26 cellular contexts compared by ENCODE assay signal in the genomic region with DNA sequence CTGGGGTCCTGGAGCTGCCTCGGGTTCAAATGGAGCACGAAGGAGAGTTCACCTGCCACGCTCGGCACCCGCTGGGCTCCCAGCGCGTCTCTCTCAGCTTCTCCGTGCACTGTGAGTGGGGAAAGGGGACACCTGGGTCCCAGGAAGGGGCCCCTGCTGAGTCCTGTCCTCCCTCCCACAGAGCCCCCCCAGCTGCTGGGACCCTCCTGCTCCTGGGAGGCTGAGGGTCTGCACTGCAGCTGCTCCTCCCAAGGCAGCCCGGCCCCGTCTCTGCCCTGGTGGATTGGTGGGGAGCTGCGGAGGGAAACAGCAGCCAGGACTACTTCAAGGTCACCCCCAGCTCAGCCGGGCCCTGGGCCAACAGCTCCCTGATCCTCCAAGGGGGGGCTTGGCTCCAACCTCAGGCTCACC. TPM values are rescaled to one million over a fixed set of nuclear protein-coding genes. Genes with fewer than 3 reads are reported as not detected.
A peak's percentile ranks its signal among the peaks of the same experiment; 100 is the strongest.
DNase-seq lines count a peak whose midpoint lies in the region; ATAC-seq, FAIRE-seq and TF ChIP-seq lines count a peak whose summit lies in the region.
"Had no signal": no experiment of that assay in that cellular context is flagged by ENCODE, and none has a peak within 500 bp of the region (broad histone marks: within the 10 kb centered on the region; RNA-seq: fewer than 3 reads in every experiment).

No MANE protein-coding gene starts in this region.

- H3K4me3 ChIP-seq in body of pancreas (no peak overlapping the region), pancreas (peak overlapping the region in 1 of 4 donors; percentile 3)
- H3K4me3 ChIP-seq: PC-9, SK-N-MC had no signal

- intact Hi-C loops in Right ventricle myocardium inferior (cut with DNase I) (no loop called here), cardiac septum (cut with DNase I) (no loop called here), body of pancreas (cut with DNase I) (no loop called here), pancreas (cut with DNase I) (no loop called here)

- H3K36me3 ChIP-seq in body of pancreas (replicated peaks in 1 of 2; ENCODE audit: insufficient read depth in 1 of 2, low read depth in 2 of 2) (no peaks in the 10 kb centered on the region), pancreas (peaks cover 0 to 4% (median 0%) of the 10 kb centered on the region in 3 donors)

- no peak for FAIRE-seq in pancreas (lab: Jason Lieb, UNC)
- FAIRE-seq: GM12891 had no signal

- no peaks in the 10 kb centered on the region for H3K9me3 ChIP-seq in body of pancreas
- no peaks in the 10 kb centered on the region for H3K9me3 ChIP-seq in pancreas

- WGBS in body of pancreas, 2 donors = 24% methylated on average over 12 of the region's 12 CpGs; no CpG with 5 or more reads in 1 of the 2 donors
- WGBS in pancreas, 2 donors = 8 to 21% methylated on average over 12 of the region's 12 CpGs

- DNase-seq in Right ventricle myocardium inferior (ENCODE audit: missing footprints) (peak; percentile 52), cardiac septum (ENCODE audit: low spot score) (no peak), body of pancreas (peak; percentile 70 to 83 (median 75)), pancreas (peak; percentile 58 to 89 (median 72))
- DNase-seq: Calu3; DMS79 treated with DMSO at 0.1 percent for 48 hours; GF-D8; H9; IMR-90; MM.1S; NCI-H2029; NCI-H446; NCI-H524 treated with DMSO at 0.1 percent for 48 hours; NCI-H82; NK-92 treated with Interleukin-12 subunit alpha and Interleukin-12 subunit beta, amount 100 ng/mL, for 24 hours; PC-9; SIG-M5 had no signal

- H3K4me1 ChIP-seq in body of pancreas = peaks cover 11% of the 10 kb centered on the region
- H3K4me1 ChIP-seq in pancreas = peaks cover 0 to 8% (median 0%) of the 10 kb centered on the region in 3 donors

- no peak for TF ChIP-seq POLR2A in body of pancreas (IDR thresholded peaks at IDR 0.05)

- H3K27ac ChIP-seq in body of pancreas (peak overlapping the region in 1 of 4 donors; percentile 21), pancreas (no peak overlapping the region)
- H3K27ac ChIP-seq: KMS-11, PC-9, RWPE1, SK-N-MC had no signal

- H3K27me3 ChIP-seq in body of pancreas (no peaks in the 10 kb centered on the region), pancreas (no peaks in the 10 kb centered on the region)

- ATAC-seq in Right ventricle myocardium inferior (no peak), body of pancreas (peak; percentile 78), pancreas (peak; percentile 63 to 89 (median 76)), HG02973 (IDR thresholded peaks at IDR 0.05; ENCODE audit: unreplicated experiment) (no peak), GM18907 (IDR thresholded peaks at IDR 0.05; ENCODE audit: unreplicated experiment) (no peak), HG03460 (IDR thresholded peaks at IDR 0.05; ENCODE audit: unreplicated experiment) (no peak)

- peak in 3 of 7 experiments; percentile 9 to 19 (median 14) for TF ChIP-seq CTCF in body of pancreas (IDR thresholded peaks at IDR 0.05)
- no peak for TF ChIP-seq CTCF in pancreas (IDR thresholded peaks at IDR 0.05)

RNA-seq across cellular contexts. Expression of a gene that starts 11.0 kb away (rescaled TPM):
- 0.60 TPM for total RNA-seq in Right ventricle myocardium inferior
- total RNA-seq in cardiac septum = 0.27 TPM
- 10 to 100 TPM in 1 of 2 donors, 1 to 10 TPM in 1; 1.3 to 12.5 TPM for total RNA-seq in body of pancreas
- 10 to 100 TPM in 1 of 6 donors, 1 to 10 TPM in 3, under 1 TPM in 2; 0.14 to 26.5 (median 1.6) TPM for total RNA-seq in pancreas
- 1 to 10 TPM in 1 of 2 donors, under 1 TPM in 1; 0.35 to 5.1 TPM for polyA plus RNA-seq in pancreas
- total RNA-seq: A172, Calu3, H9, IMR-90, PC-9 had no signal
- polyA plus RNA-seq: BJ, IMR-90 had no signal

RNA-seq across cellular contexts. Expression of a gene that starts 42.7 kb away (rescaled TPM):
- total RNA-seq in Right ventricle myocardium inferior (30.4 TPM), cardiac septum (26.8 TPM), body of pancreas (10 to 100 TPM; 17.9 to 21.8 TPM), pancreas (10 to 100 TPM; 11.4 to 26.4 (median 15.0) TPM)
- polyA plus RNA-seq in pancreas = 10 to 100 TPM; 19.6 to 20.7 TPM

RNA-seq across cellular contexts. Expression of a gene that starts 43.0 kb away (rescaled TPM):
- 10.4 TPM for total RNA-seq in Right ventricle myocardium inferior
- total RNA-seq in cardiac septum = 10.6 TPM
- 10 to 100 TPM in 1 of 2 donors, 1 to 10 TPM in 1; 4.7 to 12.2 TPM for total RNA-seq in body of pancreas
- 10 to 100 TPM in 3 of 6 donors, 1 to 10 TPM in 3; 8.2 to 16.6 (median 11.2) TPM for total RNA-seq in pancreas
- 10 to 100 TPM; 16.0 to 25.7 TPM for polyA plus RNA-seq in pancreas

RNA-seq across cellular contexts. Expression of a gene that starts 53.2 kb away (rescaled TPM):
- total RNA-seq in Right ventricle myocardium inferior (22.9 TPM), cardiac septum (22.1 TPM), body of pancreas (10 to 100 TPM; 32.7 to 33.3 TPM), pancreas (10 to 100 TPM; 14.4 to 32.4 (median 18.2) TPM)
- 10 to 100 TPM; 16.8 to 17.4 TPM for polyA plus RNA-seq in pancreas

RNA-seq across cellular contexts. Expression of a gene that starts 53.8 kb away (rescaled TPM):
- total RNA-seq in Right ventricle myocardium inferior (3.2 TPM), cardiac septum (3.5 TPM), body of pancreas (1 to 10 TPM; 4.9 to 5.4 TPM), pancreas (1 to 10 TPM; 3.7 to 6.3 (median 4.2) TPM)
- 1 to 10 TPM; 1.9 to 2.8 TPM for polyA plus RNA-seq in pancreas

Comparison
In these comparisons a context has a peak if more than half of its experiments do, and no peak if none do; other contexts are left out.
1. ATAC-seq: peak in body of pancreas (single experiment) and pancreas (4 of 4); none in Right ventricle myocardium inferior (single experiment), HG02973 (single experiment), GM18907 (single experiment) and HG03460 (single experiment).